24 cellular contexts compared by ENCODE assay signal in genomic region chr16:52592216-52592592, GRCh38. TPM values are rescaled to one million over a fixed set of nuclear protein-coding genes. Genes with fewer than 3 reads are reported as not detected.
"Had no signal": no experiment of that assay in that cellular context is flagged by ENCODE, and none has a peak within 500 bp of the region (broad histone marks: within the 10 kb centered on the region; RNA-seq: fewer than 3 reads in every experiment).

No MANE protein-coding gene starts in this region.

- H3K9ac ChIP-seq: KMS-11 had no signal

- ATAC-seq: K562, Panc1, PC-3, Right ventricle myocardium inferior had no signal

- H3K4me3 ChIP-seq: K562, SJCRH30, SK-N-MC had no signal

- DNase-seq: Kasumi-1; MM.1S; NCI-H1092 treated with DMSO at 0.1 percent for 48 hours; NCI-H1436; NCI-H187; NCI-H2029 treated with DMSO at 0.1 percent for 48 hours; NCI-H345; NCI-H446 treated with DMSO at 0.1 percent for 48 hours; NCI-H510A treated with DMSO at 0.1 percent for 48 hours; NCI-H526; NK-92 treated with Interleukin-12 subunit alpha and Interleukin-12 subunit beta, amount 100 ng/mL, for 24 hours; PC-3; SHP77 treated with DMSO at 0.1 percent for 48 hours had no signal

- H3K4me2 ChIP-seq: KMS-11 had no signal

- H3K4me1 ChIP-seq: SJCRH30 had no signal

- H3K27ac ChIP-seq: KMS-11, SJCRH30, SK-N-MC had no signal

- FAIRE-seq: K562 had no signal

- H3K27me3 ChIP-seq: SJCRH30 had no signal

- H3K9me3 ChIP-seq: SJCRH30 had no signal

- H3K36me3 ChIP-seq: SJCRH30 had no signal

RNA-seq across cellular contexts. Expression of gene TOX3, which starts 45.3 kb away (rescaled TPM):
- total RNA-seq: HT1080, K562, M059J, OCI-LY7, PC-3, Right ventricle myocardium inferior, RPMI7951 had no signal
- polyA plus RNA-seq: IgD-negative memory B cell, K562 had no signal
